Comparison of ENCODE assay signal across 13 cellular contexts in the genomic region with DNA sequence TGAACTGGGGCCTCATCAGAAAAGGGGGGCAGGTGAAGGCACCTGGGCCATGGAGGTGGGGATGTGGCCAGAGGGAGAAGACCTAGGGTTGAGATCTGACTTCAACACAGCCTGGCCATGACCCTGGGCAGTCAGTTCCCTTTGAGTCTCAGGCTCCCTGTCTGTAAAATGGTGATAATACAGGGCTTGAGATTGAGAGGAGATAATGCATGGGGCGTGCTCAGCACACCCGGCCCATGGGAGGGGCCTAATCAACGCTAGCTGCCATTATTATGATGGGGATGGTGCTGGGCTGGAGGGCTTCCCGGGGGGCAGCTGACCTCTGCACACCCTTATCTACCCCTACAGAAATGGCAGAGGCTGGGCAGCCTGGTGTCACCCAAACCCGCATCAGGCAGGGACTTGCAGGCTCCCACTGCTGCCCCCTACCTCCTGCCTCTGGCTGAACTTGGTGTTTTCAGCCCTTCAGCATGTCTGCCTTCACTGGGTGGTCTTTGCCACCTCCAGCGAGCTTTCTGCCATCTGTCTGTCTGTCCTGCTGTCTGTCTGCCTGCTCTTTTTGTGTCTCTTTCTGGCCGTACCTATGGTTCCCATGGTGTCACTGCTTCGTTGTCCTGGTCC.
DNase-seq lines count a peak whose midpoint lies in the region; ATAC-seq and TF ChIP-seq lines count a peak whose summit lies in the region.
"Had no signal": no experiment of that assay in that cellular context is flagged by ENCODE, and none has a peak within 500 bp of the region (broad histone marks: within the 10 kb centered on the region; RNA-seq: fewer than 3 reads in every experiment).

No MANE protein-coding gene starts in this region.

- H3K79me2 ChIP-seq in GM23338 (replicated peaks; ENCODE audit: insufficient read depth), result no peaks in the 10 kb centered on the region
- H3K79me2 ChIP-seq: hepatocyte had no signal

- no peaks in the 10 kb centered on the region for H3F3A ChIP-seq in GM23338 (replicated peaks; ENCODE audit: low read depth)

- no peak overlapping the region for H3K27ac ChIP-seq in GM23338 (ENCODE audit: low read depth)
- H3K27ac ChIP-seq: hepatocyte had no signal

- no peak overlapping the region for H3K4me2 ChIP-seq in GM23338
- H3K4me2 ChIP-seq: hepatocyte had no signal

- no peaks in the 10 kb centered on the region for H3K4me1 Mint-ChIP-seq in GM23338
- H3K4me1 Mint-ChIP-seq in activated T-cell treated with anti-CD3 and anti-CD28 coated beads, Interleukin-2, amount 50 U/mL, for 72 hours (ENCODE audit: low read depth), result peaks cover 19% of the 10 kb centered on the region

- no peak overlapping the region for H3K4me3 Mint-ChIP-seq in GM23338
- H3K4me3 Mint-ChIP-seq in activated T-cell treated with anti-CD3 and anti-CD28 coated beads, Interleukin-2, amount 50 U/mL, for 72 hours, result no peak overlapping the region
- H3K4me3 Mint-ChIP-seq: natural killer cell had no signal

- H3K36me3 ChIP-seq in BE2C (no peaks in the 10 kb centered on the region), GM23338 (ENCODE audit: insufficient read depth) (no peaks in the 10 kb centered on the region)

- peaks cover 4% of the 10 kb centered on the region for H3K27me3 Mint-ChIP-seq in GM23338 (ENCODE audit: insufficient read depth, low read depth, poor library complexity)
- no peaks in the 10 kb centered on the region for H3K27me3 Mint-ChIP-seq in activated T-cell treated with anti-CD3 and anti-CD28 coated beads, Interleukin-2, amount 50 U/mL, for 72 hours (ENCODE audit: low read depth)

- H3K4me1 ChIP-seq in BE2C (no peaks in the 10 kb centered on the region; the same call in 1 of the 2 replicates), GM23338 (ENCODE audit: insufficient read depth) (no peaks in the 10 kb centered on the region)

- H3K4me3 ChIP-seq in BE2C (ENCODE audit: low read depth, low read length) (no peak overlapping the region), GM23338 (no peak overlapping the region), epithelial cell of proximal tubule (ENCODE audit: low read depth, low read length) (no peak overlapping the region)
- H3K4me3 ChIP-seq: hepatocyte had no signal

- no peak overlapping the region for H3K27ac Mint-ChIP-seq in GM23338
- H3K27ac Mint-ChIP-seq in activated T-cell treated with anti-CD3 and anti-CD28 coated beads, Interleukin-2, amount 50 U/mL, for 72 hours, result no peak overlapping the region

- ATAC-seq in GM23338, result peak; percentile 57
- no peak for ATAC-seq in activated T-cell treated with anti-CD3 and anti-CD28 coated beads, Interleukin-2, amount 50 U/mL, for 72 hours (replicated peaks in 1 of 2)
- ATAC-seq: natural killer cell, right cardiac atrium had no signal

- no peaks in the 10 kb centered on the region for H4K20me1 ChIP-seq in GM23338 (replicated peaks; ENCODE audit: insufficient read depth)

- H2AFZ ChIP-seq in GM23338, result no peak overlapping the region
- H2AFZ ChIP-seq: hepatocyte had no signal

- H3K36me3 Mint-ChIP-seq in GM23338 (ENCODE audit: low read depth), result no peaks in the 10 kb centered on the region
- H3K36me3 Mint-ChIP-seq in activated T-cell treated with anti-CD3 and anti-CD28 coated beads, Interleukin-2, amount 50 U/mL, for 72 hours (ENCODE audit: insufficient read depth in 2 of 2), result no peaks in the 10 kb centered on the region
- H3K36me3 Mint-ChIP-seq: natural killer cell had no signal

- TF ChIP-seq CTCF in BE2C (IDR thresholded peaks at IDR 0.05; ENCODE audit: low read depth, low read length), result peak; percentile 42
- TF ChIP-seq CTCF in GM23338 (conservative IDR thresholded peaks at IDR 0.05; ENCODE audit: low read depth in 2 of 2), result peak in 1 of 2 experiments; percentile 72; a peak in 3 of 4 replicates
- peak; percentile 29 for TF ChIP-seq CTCF in epithelial cell of proximal tubule (conservative IDR thresholded peaks at IDR 0.05; ENCODE audit: low read depth, low read length)

- H3K27me3 ChIP-seq in BE2C, result peaks cover 8% of the 10 kb centered on the region; the same call in 1 of the 2 replicates
- H3K27me3 ChIP-seq in GM23338 (ENCODE audit: insufficient read depth), result no peaks in the 10 kb centered on the region

- no peak for DNase-seq in BE2C
- peak; percentile 46 for DNase-seq in GM23338 (ENCODE audit: low spot score)
- DNase-seq in OCI-M1 (lab: John Stamatoyannopoulos, UW), result peak; percentile 62
- DNase-seq in epithelial cell of proximal tubule (ENCODE audit: low read depth), result no peak
- no peak for DNase-seq in stimulated activated CD4-positive, alpha-beta T cell treated with anti-CD3 and anti-CD28 coated beads, Interleukin-1b, Interleukin-23, amount 100 ng/mL, for 48 hours
- DNase-seq in NCI-H345 (lab: John Stamatoyannopoulos, UW), result no peak
- DNase-seq in activated T-cell treated with anti-CD3 and anti-CD28 coated beads, Interleukin-2, amount 50 U/mL, for 72 hours, result no peak
- DNase-seq in NCI-H226, result no peak
- DNase-seq: activated gamma-delta T cell treated with Interleukin-2 at 50 U/mL for 16 hours, caudate nucleus, natural killer cell had no signal

- H3K9me2 ChIP-seq in GM23338 (ENCODE audit: insufficient read depth), result no peaks in the 10 kb centered on the region

- no peaks in the 10 kb centered on the region for H3K9me3 Mint-ChIP-seq in GM23338
- no peaks in the 10 kb centered on the region for H3K9me3 Mint-ChIP-seq in activated T-cell treated with anti-CD3 and anti-CD28 coated beads, Interleukin-2, amount 50 U/mL, for 72 hours
- H3K9me3 Mint-ChIP-seq: natural killer cell had no signal

- H3K9me3 ChIP-seq in BE2C, result no peaks in the 10 kb centered on the region

TF ChIP-seq in GM23338, 12 proteins besides CTCF, POLR2A, EP300 and RAD21:
- TF ChIP-seq JUNB (IDR thresholded peaks at IDR 0.05; ENCODE audit: unreplicated experiment), result no peak
- TF ChIP-seq EZH2phosphoT487 (IDR thresholded peaks at IDR 0.05; ENCODE audit: unreplicated experiment), result no peak
- TF ChIP-seq STAT1 (IDR thresholded peaks at IDR 0.05; ENCODE audit: unreplicated experiment), result no peak
- TF ChIP-seq NANOG (IDR thresholded peaks at IDR 0.05; ENCODE audit: borderline replicate concordance), result no peak
- TF ChIP-seq ZNF331 (CRISPR knock-in tag; IDR thresholded peaks at IDR 0.05; ENCODE audit: low read depth), result no peak
- TF ChIP-seq CREB1 (CRISPR knock-in tag; IDR thresholded peaks at IDR 0.05; ENCODE audit: low read depth), result no peak
- TF ChIP-seq, protein P1, sequence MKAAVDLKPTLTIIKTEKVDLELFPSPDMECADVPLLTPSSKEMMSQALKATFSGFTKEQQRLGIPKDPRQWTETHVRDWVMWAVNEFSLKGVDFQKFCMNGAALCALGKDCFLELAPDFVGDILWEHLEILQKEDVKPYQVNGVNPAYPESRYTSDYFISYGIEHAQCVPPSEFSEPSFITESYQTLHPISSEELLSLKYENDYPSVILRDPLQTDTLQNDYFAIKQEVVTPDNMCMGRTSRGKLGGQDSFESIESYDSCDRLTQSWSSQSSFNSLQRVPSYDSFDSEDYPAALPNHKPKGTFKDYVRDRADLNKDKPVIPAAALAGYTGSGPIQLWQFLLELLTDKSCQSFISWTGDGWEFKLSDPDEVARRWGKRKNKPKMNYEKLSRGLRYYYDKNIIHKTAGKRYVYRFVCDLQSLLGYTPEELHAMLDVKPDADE (IDR thresholded peaks at IDR 0.05), result no peak
- TF ChIP-seq POLR2AphosphoS5 (IDR thresholded peaks at IDR 0.05; ENCODE audit: low read depth), result no peak

Comparison
In these comparisons a context has a peak if more than half of its experiments do, and no peak if none do; other contexts are left out.
1. DNase-seq: peak in GM23338 (single experiment) and OCI-M1 (single experiment); none in BE2C (single experiment), epithelial cell of proximal tubule (single experiment), stimulated activated CD4-positive, alpha-beta T cell treated with anti-CD3 and anti-CD28 coated beads, Interleukin-1b, Interleukin-23, amount 100 ng/mL, for 48 hours (single experiment), NCI-H345 (single experiment), activated T-cell treated with anti-CD3 and anti-CD28 coated beads, Interleukin-2, amount 50 U/mL, for 72 hours (0 of 2) and NCI-H226 (single experiment).